Comparison of ENCODE assay signal across 8 cellular contexts in genomic region chr21:33286600-33287456, GRCh38. TPM values are rescaled to one million over a fixed set of nuclear protein-coding genes. Genes with fewer than 3 reads are reported as not detected.
DNase-seq lines count a peak whose midpoint lies in the region; ATAC-seq, FAIRE-seq and TF ChIP-seq lines count a peak whose summit lies in the region.

No MANE protein-coding gene starts in this region.

- no peak for TF ChIP-seq CTCF in RWPE1 (conservative IDR thresholded peaks at IDR 0.05; ENCODE audit: low read depth)
- no peak for TF ChIP-seq CTCF in fibroblast of pulmonary artery (IDR thresholded peaks at IDR 0.05; ENCODE audit: low read length, missing control alignments)
- TF ChIP-seq CTCF in prostate gland (IDR thresholded peaks at IDR 0.05) = no peak
- TF ChIP-seq CTCF in kidney (IDR thresholded peaks at IDR 0.05; ENCODE audit: borderline replicate concordance, extremely low read depth, insufficient read depth) = no peak

- no peak overlapping the region for H3K9ac ChIP-seq in kidney (ENCODE audit: low read length in 2 of 2)

- TF ChIP-seq POLR2A in prostate gland (IDR thresholded peaks at IDR 0.05) = no peak

- CTCF ChIA-PET in RWPE1 (lab: Yijun Ruan, JAX) = interaction anchor here (0.7 kb wide), 2 partner anchors 90 to 158 kb away, joined by 3 read pairs; no protein-coding TSS in a partner anchor

- no peak for FAIRE-seq in kidney (lab: Jason Lieb, UNC)

- H3K4me3 ChIP-seq in fibroblast of pulmonary artery (replicated peaks; ENCODE audit: low read depth, low read length) = no peak overlapping the region
- H3K4me3 ChIP-seq in prostate gland = no peak overlapping the region
- no peak overlapping the region for H3K4me3 ChIP-seq in kidney (ENCODE audit: low read length in 2 of 2)

- H3K9me3 ChIP-seq in prostate gland (no peaks in the 10 kb centered on the region), kidney (ENCODE audit: control insufficient read depth in 1 of 2, low read length in 2 of 2) (no peaks in the 10 kb centered on the region)

- intact Hi-C loops in prostate gland (cut with DNase I) = no loop called here
- intact Hi-C loops in kidney (cut with DNase I) = no loop called here

- no peak for ATAC-seq in GM18858 (IDR thresholded peaks at IDR 0.05; ENCODE audit: unreplicated experiment)

- DNase-seq in EH (ENCODE audit: low read depth) (peak; percentile 82), RWPE1 (ENCODE audit: low spot score) (peak; percentile 35), fibroblast of pulmonary artery (ENCODE audit: low read depth) (peak; percentile 82), prostate gland (ENCODE audit: low spot score) (peak; percentile 59), kidney (no peak), NCI-H146 (lab: John Stamatoyannopoulos, UW) (no peak)
- no peak for DNase-seq in effector CD8-positive, alpha-beta T cell (lab: John Stamatoyannopoulos, UW)

- POLR2A ChIA-PET in RWPE1 (lab: Yijun Ruan, JAX; ENCODE audit: low non-redundant PET) = no interaction called here

- no peaks in the 10 kb centered on the region for H3K27me3 ChIP-seq in prostate gland (replicated peaks; ENCODE audit: insufficient read depth)

- H3K4me1 ChIP-seq in prostate gland (replicated peaks) (peaks cover 13% of the 10 kb centered on the region), kidney (ENCODE audit: control insufficient read depth in 1 of 2, insufficient read depth in 1 of 2, low read depth in 1 of 2, low read length in 2 of 2) (peaks cover 0 to 9% of the 10 kb centered on the region in 2 donors)

- H3K36me3 ChIP-seq in prostate gland (no peaks in the 10 kb centered on the region), kidney (ENCODE audit: control insufficient read depth in 1 of 2, insufficient read depth in 2 of 2, low read length in 2 of 2) (peaks cover 10 to 27% of the 10 kb centered on the region in 2 donors)

- WGBS in prostate gland = 42% methylated on average over 15 of the region's 15 CpGs

- peak overlapping the region; percentile 77 for H3K27ac ChIP-seq in RWPE1
- H3K27ac ChIP-seq in prostate gland = peak overlapping the region; percentile 51 to 56
- peak overlapping the region in 1 of 2 donors; percentile 63 for H3K27ac ChIP-seq in kidney (ENCODE audit: low read depth in 2 of 2, low read length in 2 of 2)

RNA-seq across cellular contexts. Expression of gene IL10RB, which starts 20.7 kb away (rescaled TPM):
- total RNA-seq in prostate gland (10 to 100 TPM; 29.3 to 30.8 TPM), kidney (27.3 TPM)
- polyA plus RNA-seq in kidney (ENCODE audit: insufficient read depth, low read depth, low replicate concordance) = 21.5 TPM

RNA-seq across cellular contexts. Expression of gene IFNAR1, which starts 37.9 kb away (rescaled TPM):
- 10 to 100 TPM; 29.8 to 34.4 TPM for total RNA-seq in prostate gland
- total RNA-seq in kidney = 60.9 TPM
- 15.9 TPM for polyA plus RNA-seq in kidney (ENCODE audit: insufficient read depth, low read depth, low replicate concordance)

RNA-seq across cellular contexts. Expression of gene IFNAR2, which starts 57.1 kb away (rescaled TPM):
- 1 to 10 TPM; 5.7 to 7.0 TPM for total RNA-seq in prostate gland
- total RNA-seq in kidney = 56.5 TPM
- polyA plus RNA-seq in kidney (ENCODE audit: insufficient read depth, low read depth, low replicate concordance) = 14.8 TPM

Comparison
In these comparisons a context has a peak if more than half of its experiments do, and no peak if none do; other contexts are left out.
1. DNase-seq: peak in EH (single experiment), RWPE1 (single experiment), fibroblast of pulmonary artery (single experiment) and prostate gland (single experiment); none in kidney (single experiment), NCI-H146 (single experiment) and effector CD8-positive, alpha-beta T cell (single experiment).